In genomic region chr5:132256783-132257130, GRCh38 we compare ENCODE assay signal across 13 cellular contexts. TPM values are rescaled to one million over a fixed set of nuclear protein-coding genes. Genes with fewer than 3 reads are reported as not detected.
DNase-seq lines count a peak whose midpoint lies in the region; ATAC-seq and TF ChIP-seq lines count a peak whose summit lies in the region.
"Had no signal": no experiment of that assay in that cellular context is flagged by ENCODE, and none has a peak within 500 bp of the region (broad histone marks: within the 10 kb centered on the region; RNA-seq: fewer than 3 reads in every experiment).

No MANE protein-coding gene starts in this region.

- TF ChIP-seq EP300 in transverse colon (IDR thresholded peaks at IDR 0.05; ENCODE audit: low read depth), result no peak

- ATAC-seq in naive B cell (ENCODE audit: low read depth in 2 of 2), result no peak
- ATAC-seq in activated T-cell treated with anti-CD3 and anti-CD28 coated beads, Interleukin-2, amount 50 U/mL, for 4 hours, result no peak

- H3K9me3 Mint-ChIP-seq in activated naive CD4-positive, alpha-beta T cell treated with anti-CD3 and anti-CD28 coated beads for 36 hours, result no peaks in the 10 kb centered on the region
- peaks cover 0 to 1% (median 0%) of the 10 kb centered on the region in 7 donors for H3K9me3 Mint-ChIP-seq in naive B cell
- H3K9me3 Mint-ChIP-seq in CD4-positive, alpha-beta memory T cell, result no peaks in the 10 kb centered on the region
- no peaks in the 10 kb centered on the region for H3K9me3 Mint-ChIP-seq in activated T-cell treated with anti-CD3 and anti-CD28 coated beads, Interleukin-2, amount 50 U/mL, for 4 hours

- H3K4me1 Mint-ChIP-seq in activated naive CD4-positive, alpha-beta T cell treated with anti-CD3 and anti-CD28 coated beads for 36 hours (ENCODE audit: low read depth), result peaks cover 14% of the 10 kb centered on the region
- H3K4me1 Mint-ChIP-seq in naive B cell, result peaks cover 0 to 6% (median 3%) of the 10 kb centered on the region in 3 donors
- H3K4me1 Mint-ChIP-seq in CD4-positive, alpha-beta memory T cell, result peaks cover 0 to 4% (median under 1%) of the 10 kb centered on the region in 4 donors
- H3K4me1 Mint-ChIP-seq in activated T-cell treated with anti-CD3 and anti-CD28 coated beads, Interleukin-2, amount 50 U/mL, for 4 hours (ENCODE audit: low read depth), result peaks cover 9% of the 10 kb centered on the region

- H3K4me3 Mint-ChIP-seq in activated naive CD4-positive, alpha-beta T cell treated with anti-CD3 and anti-CD28 coated beads for 36 hours, result no peak overlapping the region
- H3K4me3 Mint-ChIP-seq in naive B cell, result peak overlapping the region in 6 of 8 donors; percentile 30 to 84 (median 68)
- peak overlapping the region in 3 of 8 donors; percentile 43 to 73 (median 57) for H3K4me3 Mint-ChIP-seq in CD4-positive, alpha-beta memory T cell
- H3K4me3 Mint-ChIP-seq in activated T-cell treated with anti-CD3 and anti-CD28 coated beads, Interleukin-2, amount 50 U/mL, for 4 hours, result no peak overlapping the region

- CTCF ChIA-PET in activated naive CD4-positive, alpha-beta T cell treated with anti-CD3 and anti-CD28 coated beads for 36 hours (lab: Charles Lee), result interaction anchor here (2.2 kb wide), 1 partner anchor 18 kb away, joined by 9 read pairs; no protein-coding TSS in a partner anchor
- CTCF ChIA-PET in CD4-positive, alpha-beta memory T cell (lab: Charles Lee; ENCODE audit: partially characterized antibody), result interaction anchor here (3.2 kb wide), 1 partner anchor 19 kb away, joined by 14 read pairs; no protein-coding TSS in a partner anchor

- TF ChIP-seq POLR2A in transverse colon (IDR thresholded peaks at IDR 0.05), result no peak

- no peak overlapping the region for H3K27ac Mint-ChIP-seq in activated naive CD4-positive, alpha-beta T cell treated with anti-CD3 and anti-CD28 coated beads for 36 hours
- H3K27ac Mint-ChIP-seq in naive B cell, result peak overlapping the region in 1 of 6 donors; percentile 70
- no peak overlapping the region for H3K27ac Mint-ChIP-seq in CD4-positive, alpha-beta memory T cell

- 84 to 89% methylated on average over 5 to 6 of the region's 6 CpGs for whole genome bisulfite sequencing in ectodermal cell, 2 experiments
- WGBS in transverse colon (ENCODE audit: low coverage in 1 of 2), 2 donors, result 85 to 90% methylated on average over 2 to 6 of the region's 6 CpGs

- DNase-seq in activated naive CD4-positive, alpha-beta T cell treated with anti-CD3 and anti-CD28 coated beads for 36 hours, result peak; percentile 1
- no peak for DNase-seq in activated naive CD4-positive, alpha-beta T cell (lab: John Stamatoyannopoulos, UW)
- DNase-seq in naive B cell, result no peak
- DNase-seq in transverse colon, result no peak
- DNase-seq in CD4-positive, alpha-beta memory T cell, result no peak
- no peak for DNase-seq in activated T-cell treated with anti-CD3 and anti-CD28 coated beads, Interleukin-2, amount 50 U/mL, for 4 hours
- DNase-seq in central memory CD4-positive, alpha-beta T cell, result no peak
- DNase-seq: HCEC 1CT; NCI-H1105; NK-92 treated with Interleukin-12 subunit alpha and Interleukin-12 subunit beta, amount 100 ng/mL, for 24 hours; T-helper 2 cell had no signal

- H3K9me3 ChIP-seq in ectodermal cell (ENCODE audit: control insufficient read depth, low read length) (no peaks in the 10 kb centered on the region), transverse colon (no peaks in the 10 kb centered on the region)
- no peaks in the 10 kb centered on the region for H3K9me3 ChIP-seq in CD4-positive, alpha-beta memory T cell (ENCODE audit: control insufficient read depth in 1 of 2, low read length in 2 of 2)
- H3K9me3 ChIP-seq: heart right ventricle had no signal

- peak overlapping the region; percentile 66 for H3K4me3 ChIP-seq in ectodermal cell (ENCODE audit: insufficient read depth, low read depth, low read length)
- H3K4me3 ChIP-seq in transverse colon, result peak overlapping the region in 1 of 4 donors; percentile 67
- H3K4me3 ChIP-seq in CD4-positive, alpha-beta memory T cell (ENCODE audit: low read length in 2 of 2), result no peak overlapping the region

- peaks cover 12% of the 10 kb centered on the region for H3K27me3 Mint-ChIP-seq in activated naive CD4-positive, alpha-beta T cell treated with anti-CD3 and anti-CD28 coated beads for 36 hours (ENCODE audit: low read depth)
- peaks cover 27 to 47% (median 30%) of the 10 kb centered on the region in 3 donors for H3K27me3 Mint-ChIP-seq in naive B cell
- peaks cover 9 to 22% of the 10 kb centered on the region in 2 donors for H3K27me3 Mint-ChIP-seq in CD4-positive, alpha-beta memory T cell
- peaks cover 17% of the 10 kb centered on the region for H3K27me3 Mint-ChIP-seq in activated T-cell treated with anti-CD3 and anti-CD28 coated beads, Interleukin-2, amount 50 U/mL, for 4 hours (ENCODE audit: low read depth)

- peaks cover 33% of the 10 kb centered on the region for H3K4me1 ChIP-seq in ectodermal cell (ENCODE audit: control insufficient read depth, insufficient read depth, low read length)
- peaks cover 7 to 37% (median 26%) of the 10 kb centered on the region in 4 donors for H3K4me1 ChIP-seq in transverse colon
- no peaks in the 10 kb centered on the region for H3K4me1 ChIP-seq in CD4-positive, alpha-beta memory T cell (ENCODE audit: insufficient read depth, low read length)

- intact Hi-C loops in activated naive CD4-positive, alpha-beta T cell treated with anti-CD3 and anti-CD28 coated beads for 36 hours (cut with micrococcal nuclease), result no loop called here
- intact Hi-C loops in transverse colon (cut with DNase I; ENCODE audit: low total_unique reads), result loop anchor here (5.0 kb wide), 1 partner anchor 36 kb away; the partner anchor contains the start of gene SLC22A4
- intact Hi-C loops in CD4-positive, alpha-beta memory T cell (cut with micrococcal nuclease), result no loop called here

- TF ChIP-seq CTCF in transverse colon (IDR thresholded peaks at IDR 0.05), result no peak

- no peaks in the 10 kb centered on the region for H3K36me3 ChIP-seq in ectodermal cell (ENCODE audit: control insufficient read depth, insufficient read depth, low read length)
- no peaks in the 10 kb centered on the region for H3K36me3 ChIP-seq in transverse colon
- H3K36me3 ChIP-seq in CD4-positive, alpha-beta memory T cell (ENCODE audit: insufficient read depth, low read length), result no peaks in the 10 kb centered on the region
- H3K36me3 ChIP-seq: heart right ventricle had no signal

- in situ Hi-C loops in transverse colon (cut with MboI; ENCODE audit: low pct_ligation_motif_present in 1 of 4, low pct_unique_long_range_greater_than_20kb in 1 of 4, low sequenced_read_pairs in 3 of 4), result loop anchor here in 1 of 4 donors (25.0 kb wide), 1 partner anchor 281 kb away; the partner anchor contains the start of gene IL5

- H3K27me3 ChIP-seq in ectodermal cell (ENCODE audit: control insufficient read depth, insufficient read depth, low read length, poor library complexity, severe bottlenecking) (peaks cover 19% of the 10 kb centered on the region), transverse colon (peaks cover 17% of the 10 kb centered on the region)
- peaks cover 4% of the 10 kb centered on the region for H3K27me3 ChIP-seq in CD4-positive, alpha-beta memory T cell (ENCODE audit: insufficient read depth, low read length)

- POLR2A ChIA-PET in CD4-positive, alpha-beta memory T cell (lab: Charles Lee; ENCODE audit: partially characterized antibody), result no interaction called here

- H3K36me3 Mint-ChIP-seq in activated naive CD4-positive, alpha-beta T cell treated with anti-CD3 and anti-CD28 coated beads for 36 hours (ENCODE audit: low read depth), result no peaks in the 10 kb centered on the region
- no peaks in the 10 kb centered on the region for H3K36me3 Mint-ChIP-seq in naive B cell
- no peaks in the 10 kb centered on the region for H3K36me3 Mint-ChIP-seq in CD4-positive, alpha-beta memory T cell
- H3K36me3 Mint-ChIP-seq in activated T-cell treated with anti-CD3 and anti-CD28 coated beads, Interleukin-2, amount 50 U/mL, for 4 hours (ENCODE audit: insufficient read depth), result no peaks in the 10 kb centered on the region

- H3K27ac ChIP-seq in ectodermal cell (ENCODE audit: insufficient read depth, low read depth, low read length, poor library complexity, severe bottlenecking) (no peak overlapping the region), transverse colon (peak overlapping the region; percentile 87 to 97 (median 94))
- H3K27ac ChIP-seq in CD4-positive, alpha-beta memory T cell (ENCODE audit: low read depth, low read length), result no peak overlapping the region

RNA-seq across cellular contexts. Expression of gene PDLIM4, which starts 0.7 kb away (rescaled TPM):
- total RNA-seq in activated naive CD4-positive, alpha-beta T cell treated with anti-CD3 and anti-CD28 coated beads for 36 hours, result not detected
- polyA plus RNA-seq in ectodermal cell (2013, experiment 1 of 4), result 20.3 TPM
- 18.2 TPM for polyA plus RNA-seq in ectodermal cell (2013, experiment 2 of 4)
- 22.5 TPM for polyA plus RNA-seq in ectodermal cell (2013, experiment 3 of 4)
- polyA plus RNA-seq in ectodermal cell (2013, experiment 4 of 4), result 21.8 TPM
- not detected for polyA plus RNA-seq in naive B cell (ENCODE audit: low read depth in 6 of 6)
- 10 to 100 TPM in 3 of 4 donors, 1 to 10 TPM in 1; 9.7 to 43.4 (median 19.7) TPM for total RNA-seq in transverse colon
- not detected for total RNA-seq in CD4-positive, alpha-beta memory T cell
- polyA plus RNA-seq in CD4-positive, alpha-beta memory T cell, result not detected
- under 1 TPM; 0.32 to 0.43 (median 0.35) TPM for total RNA-seq in activated T-cell treated with anti-CD3 and anti-CD28 coated beads, Interleukin-2, amount 50 U/mL, for 4 hours

RNA-seq across cellular contexts. Expression of gene P4HA2, which starts 29.1 kb away (rescaled TPM):
- under 1 TPM; 0.47 to 0.74 TPM for total RNA-seq in activated naive CD4-positive, alpha-beta T cell treated with anti-CD3 and anti-CD28 coated beads for 36 hours
- 2.9 TPM for polyA plus RNA-seq in ectodermal cell (2013, experiment 1 of 4)
- 2.8 TPM for polyA plus RNA-seq in ectodermal cell (2013, experiment 2 of 4)
- polyA plus RNA-seq in ectodermal cell (2013, experiment 3 of 4), result 4.7 TPM
- 4.7 TPM for polyA plus RNA-seq in ectodermal cell (2013, experiment 4 of 4)
- under 1 TPM in 2 of 6 donors, not detected in 4; 0.45 to 0.73 TPM for polyA plus RNA-seq in naive B cell (ENCODE audit: low read depth in 6 of 6)
- total RNA-seq in transverse colon, result 10 to 100 TPM; 22.1 to 53.5 (median 32.7) TPM
- under 1 TPM; 0.28 to 0.96 TPM for total RNA-seq in CD4-positive, alpha-beta memory T cell
- under 1 TPM in 1 of 2 donors, not detected in 1; 0.14 TPM for polyA plus RNA-seq in CD4-positive, alpha-beta memory T cell
- total RNA-seq in activated T-cell treated with anti-CD3 and anti-CD28 coated beads, Interleukin-2, amount 50 U/mL, for 4 hours, result 1 to 10 TPM in 2 of 3 donors, under 1 TPM in 1; 0.86 to 3.5 (median 1.3) TPM

RNA-seq across cellular contexts. Expression of gene SLC22A4, which starts 37.4 kb away (rescaled TPM):
- 1 to 10 TPM; 1.9 to 2.0 TPM for total RNA-seq in activated naive CD4-positive, alpha-beta T cell treated with anti-CD3 and anti-CD28 coated beads for 36 hours
- 0.65 TPM for polyA plus RNA-seq in ectodermal cell (2013, experiment 1 of 4)
- polyA plus RNA-seq in ectodermal cell (2013, experiment 2 of 4), result 0.30 TPM
- polyA plus RNA-seq in ectodermal cell (2013, experiment 3 of 4), result 0.37 TPM
- 0.32 TPM for polyA plus RNA-seq in ectodermal cell (2013, experiment 4 of 4)
- not detected for polyA plus RNA-seq in naive B cell (ENCODE audit: low read depth in 6 of 6)
- total RNA-seq in transverse colon, result 10 to 100 TPM in 2 of 4 donors, 1 to 10 TPM in 1, not detected in 1; 1.6 to 48.3 (median 14.5) TPM
- total RNA-seq in CD4-positive, alpha-beta memory T cell, result under 1 TPM in 1 of 2 experiments, not detected in 1; 0.22 TPM
- polyA plus RNA-seq in CD4-positive, alpha-beta memory T cell, result not detected
- total RNA-seq in activated T-cell treated with anti-CD3 and anti-CD28 coated beads, Interleukin-2, amount 50 U/mL, for 4 hours, result 1 to 10 TPM; 1.4 to 2.8 (median 1.8) TPM

Comparison
In these comparisons a context has a peak if more than half of its experiments do, and no peak if none do; other contexts are left out.
1. H3K4me3 Mint-ChIP-seq: peak in naive B cell (6 of 8); none in activated naive CD4-positive, alpha-beta T cell treated with anti-CD3 and anti-CD28 coated beads for 36 hours (single experiment) and activated T-cell treated with anti-CD3 and anti-CD28 coated beads, Interleukin-2, amount 50 U/mL, for 4 hours (single experiment).
2. H3K27ac ChIP-seq: peak in transverse colon (4 of 4); none in ectodermal cell (single experiment) and CD4-positive, alpha-beta memory T cell (single experiment).
3. RNA of gene PDLIM4, which starts 0.7 kb away (total RNA-seq): 9.7 to 43.4 TPM in transverse colon; not detected in CD4-positive, alpha-beta memory T cell, 0.32 to 0.43 TPM in activated T-cell treated with anti-CD3 and anti-CD28 coated beads, Interleukin-2, amount 50 U/mL, for 4 hours and not detected in activated naive CD4-positive, alpha-beta T cell treated with anti-CD3 and anti-CD28 coated beads for 36 hours; every median in the first group is over 4 times any median in the second.
4. RNA of gene P4HA2, which starts 29.1 kb away (total RNA-seq): 22.1 to 53.5 TPM in transverse colon; 0.86 to 3.5 TPM in activated T-cell treated with anti-CD3 and anti-CD28 coated beads, Interleukin-2, amount 50 U/mL, for 4 hours, 0.28 to 0.96 TPM in CD4-positive, alpha-beta memory T cell and 0.47 to 0.74 TPM in activated naive CD4-positive, alpha-beta T cell treated with anti-CD3 and anti-CD28 coated beads for 36 hours; every median in the first group is over 4 times any median in the second.